ENCODE assay signal across 8 cellular contexts in genomic region chr3:16370872-16371740, GRCh38.
DNase-seq lines count a peak whose midpoint lies in the region; ATAC-seq and TF ChIP-seq lines count a peak whose summit lies in the region.

No MANE protein-coding gene starts in this region.

- H3K4me3 ChIP-seq in tibial nerve (no peak overlapping the region), SJCRH30 (no peak overlapping the region)

- no peak for TF ChIP-seq EP300 in tibial nerve (IDR thresholded peaks at IDR 0.05)

- H3K27me3 Mint-ChIP-seq in activated naive CD4-positive, alpha-beta T cell treated with anti-CD3 and anti-CD28 coated beads, Interleukin-2, amount 10 ng/mL, durations not matched to agents 7 days and 5 days: no peaks in the 10 kb centered on the region
- H3K27me3 Mint-ChIP-seq in IgD-negative memory B cell: peaks cover 9% of the 10 kb centered on the region

- H3K36me3 Mint-ChIP-seq in activated naive CD4-positive, alpha-beta T cell treated with anti-CD3 and anti-CD28 coated beads, Interleukin-2, amount 10 ng/mL, durations not matched to agents 7 days and 5 days: peaks cover 72% of the 10 kb centered on the region
- H3K36me3 Mint-ChIP-seq in IgD-negative memory B cell: peaks cover 5% of the 10 kb centered on the region

- peaks cover 71% of the 10 kb centered on the region for H3K4me1 Mint-ChIP-seq in activated naive CD4-positive, alpha-beta T cell treated with anti-CD3 and anti-CD28 coated beads, Interleukin-2, amount 10 ng/mL, durations not matched to agents 7 days and 5 days
- H3K4me1 Mint-ChIP-seq in IgD-negative memory B cell: peaks cover 52 to 59% (median 55%) of the 10 kb centered on the region in 3 donors

- H3K27ac ChIP-seq in tibial nerve (peak overlapping the region; percentile 42 to 86 (median 62)), SJCRH30 (no peak overlapping the region)

- no peak overlapping the region for H3K4me3 Mint-ChIP-seq in activated naive CD4-positive, alpha-beta T cell treated with anti-CD3 and anti-CD28 coated beads, Interleukin-2, amount 10 ng/mL, durations not matched to agents 7 days and 5 days
- H3K4me3 Mint-ChIP-seq in IgD-negative memory B cell: peak overlapping the region in 3 of 4 donors; percentile 2 to 75 (median 56)

- H3K4me1 ChIP-seq in tibial nerve (peaks cover 0 to 65% (median 43%) of the 10 kb centered on the region in 4 donors), SJCRH30 (no peaks in the 10 kb centered on the region)

- intact Hi-C loops in Right ventricle myocardium superior (cut with DNase I): loop anchor here (10.0 kb wide), 1 partner anchor 144 kb away; the partner anchor contains the start of gene RFTN1

- peak; percentile 66 for ATAC-seq in Right ventricle myocardium superior (ENCODE audit: poor library complexity)

- CTCF ChIA-PET in activated naive CD4-positive, alpha-beta T cell treated with anti-CD3 and anti-CD28 coated beads, Interleukin-2, amount 10 ng/mL, durations not matched to agents 7 days and 5 days (lab: Charles Lee): interaction anchor here (1.1 kb wide), 1 partner anchor 51 kb away, joined by 3 read pairs; no protein-coding TSS in a partner anchor

- WGBS in tibial nerve, 2 donors: 64 to 66% methylated on average over 10 of the region's 10 CpGs

- no peaks in the 10 kb centered on the region for H3K27me3 ChIP-seq in tibial nerve
- no peaks in the 10 kb centered on the region for H3K27me3 ChIP-seq in SJCRH30

- no peaks in the 10 kb centered on the region for H3K9me3 Mint-ChIP-seq in activated naive CD4-positive, alpha-beta T cell treated with anti-CD3 and anti-CD28 coated beads, Interleukin-2, amount 10 ng/mL, durations not matched to agents 7 days and 5 days
- no peaks in the 10 kb centered on the region for H3K9me3 Mint-ChIP-seq in IgD-negative memory B cell

- peaks cover 3 to 21% (median 3%) of the 10 kb centered on the region in 3 donors for H3K36me3 ChIP-seq in tibial nerve
- no peaks in the 10 kb centered on the region; the same call in 1 of the 2 replicates for H3K36me3 ChIP-seq in SJCRH30

- DNase-seq in activated naive CD4-positive, alpha-beta T cell treated with anti-CD3 and anti-CD28 coated beads, Interleukin-2, amount 10 ng/mL, durations not matched to agents 7 days and 5 days: peak; percentile 47
- no peak for DNase-seq in activated naive CD4-positive, alpha-beta T cell treated with Interleukin-2 at 50 U/mL for 16 hours
- DNase-seq in Right ventricle myocardium superior: peak; percentile 57
- DNase-seq in tibial nerve (ENCODE audit: low spot score in 2 of 2): no peak
- no peak for DNase-seq in glomerular visceral epithelial cell (ENCODE audit: extremely low spot score)
- no peak for DNase-seq in EL
- no peak for DNase-seq in SJCRH30

- TF ChIP-seq CTCF in tibial nerve (IDR thresholded peaks at IDR 0.05): no peak

- H3K9me3 ChIP-seq in tibial nerve (no peaks in the 10 kb centered on the region), SJCRH30 (replicated peaks) (no peaks in the 10 kb centered on the region)

- TF ChIP-seq POLR2A in tibial nerve (IDR thresholded peaks at IDR 0.05): no peak

- H3K27ac Mint-ChIP-seq in activated naive CD4-positive, alpha-beta T cell treated with anti-CD3 and anti-CD28 coated beads, Interleukin-2, amount 10 ng/mL, durations not matched to agents 7 days and 5 days: peak overlapping the region; percentile 77
- H3K27ac Mint-ChIP-seq in IgD-negative memory B cell: peak overlapping the region in 2 of 3 donors; percentile 50 to 98

Comparison
In these comparisons a context has a peak if more than half of its experiments do, and no peak if none do; other contexts are left out.
1. DNase-seq: peak in activated naive CD4-positive, alpha-beta T cell treated with anti-CD3 and anti-CD28 coated beads, Interleukin-2, amount 10 ng/mL, durations not matched to agents 7 days and 5 days (single experiment) and Right ventricle myocardium superior (single experiment); none in activated naive CD4-positive, alpha-beta T cell treated with Interleukin-2 at 50 U/mL for 16 hours (single experiment), tibial nerve (0 of 2), glomerular visceral epithelial cell (single experiment), EL (single experiment) and SJCRH30 (0 of 2).